10 cellular contexts compared by ENCODE assay signal in genomic region chr1:67834246-67834877, GRCh38. TPM values are rescaled to one million over a fixed set of nuclear protein-coding genes. Genes with fewer than 3 reads are reported as not detected.
A peak's percentile ranks its signal among the peaks of the same experiment; 100 is the strongest.
DNase-seq lines count a peak whose midpoint lies in the region; ATAC-seq and TF ChIP-seq lines count a peak whose summit lies in the region.
"Had no signal": no experiment of that assay in that cellular context is flagged by ENCODE, and none has a peak within 500 bp of the region (broad histone marks: within the 10 kb centered on the region; RNA-seq: fewer than 3 reads in every experiment).

No MANE protein-coding gene starts in this region.

- H3F3A ChIP-seq in PC-3 (ENCODE audit: low read length, unreplicated experiment), result no peaks in the 10 kb centered on the region

- peak overlapping the region; percentile 93 for H3K4me2 ChIP-seq in PC-3 (ENCODE audit: low read length)

- H3K27ac ChIP-seq in PC-3 (ENCODE audit: low read length) (no peak overlapping the region), gastroesophageal sphincter (peak overlapping the region in 3 of 4 donors; percentile 94 to 97 (median 95)), stomach (peak overlapping the region in 3 of 5 donors; percentile 95), prostate gland (no peak overlapping the region)

- CTCF ChIA-PET in PC-3 (lab: Charles Lee), result interaction anchor here (0.6 kb wide), 1 partner anchor 311 kb away, joined by 3 read pairs; no protein-coding TSS in a partner anchor

- BruUV-seq in PC-3 (replicated peaks; lab: Mats Ljungman, UMichigan), result no TSS peak

- H3K36me3 ChIP-seq in PC-3 (ENCODE audit: low read depth, low read length), result no peaks in the 10 kb centered on the region; the same call in 1 of the 2 replicates
- H3K36me3 ChIP-seq in gastroesophageal sphincter, result no peaks in the 10 kb centered on the region
- no peaks in the 10 kb centered on the region for H3K36me3 ChIP-seq in stomach
- H3K36me3 ChIP-seq in prostate gland, result no peaks in the 10 kb centered on the region

- peak; percentile 49 for DNase-seq in DMS53 (lab: John Stamatoyannopoulos, UW)
- no peak for DNase-seq in DMS53 treated with DMSO at 0.1 percent for 48 hours (lab: John Stamatoyannopoulos, UW; ENCODE audit: unreplicated experiment)
- DNase-seq in PC-3, result no peak
- DNase-seq in stomach, result no peak
- DNase-seq in prostate gland (ENCODE audit: low spot score), result no peak
- DNase-seq: 8988T; activated effector memory CD4-positive, alpha-beta T cell treated with anti-CD3 and anti-CD28 coated beads, Interleukin-2, amount 50 U/mL, for 16 hours had no signal

- H3K9me3 ChIP-seq in PC-3 (ENCODE audit: low read length) (no peaks in the 10 kb centered on the region), gastroesophageal sphincter (no peaks in the 10 kb centered on the region), stomach (no peaks in the 10 kb centered on the region), prostate gland (no peaks in the 10 kb centered on the region)

- 83 to 100% methylated on average over 2 of the region's 4 CpGs for WGBS in gastroesophageal sphincter (ENCODE audit: low coverage in 1 of 2), 2 donors
- 83 to 91% (median 83%) methylated on average over 4 of the region's 4 CpGs for WGBS in stomach, 5 donors
- 91% methylated on average over 4 of the region's 4 CpGs for WGBS in prostate gland

- no peak for TF ChIP-seq POLR2A in gastroesophageal sphincter (IDR thresholded peaks at IDR 0.05)
- no peak for TF ChIP-seq POLR2A in stomach (IDR thresholded peaks at IDR 0.05)
- no peak for TF ChIP-seq POLR2A in prostate gland (IDR thresholded peaks at IDR 0.05)

- H3K4me3 ChIP-seq in PC-3 (ENCODE audit: low read length) (0 out of 2 replicates have a peak overlapping the region, but pooled peaks have one; percentile 84), gastroesophageal sphincter (no peak overlapping the region), stomach (no peak overlapping the region), prostate gland (no peak overlapping the region)

- intact Hi-C loops in PC-3 (cut with micrococcal nuclease) (loop anchor here (5.0 kb wide), 3 partner anchors 277 to 548 kb away; no protein-coding TSS in a partner anchor), stomach (cut with DNase I; ENCODE audit: low total_unique reads) (no loop called here), prostate gland (cut with DNase I) (loop anchor here (10.0 kb wide), 1 partner anchor 150 kb away; the partner anchor contains the start of gene GADD45A)

- POLR2A ChIA-PET in PC-3 (lab: Charles Lee; ENCODE audit: unreplicated experiment), result no interaction called here

- no peaks in the 10 kb centered on the region for H4K20me1 ChIP-seq in PC-3 (ENCODE audit: low read length)

- ATAC-seq in PC-3, result no peak
- ATAC-seq in gastroesophageal sphincter, result no peak
- ATAC-seq in HG03571 (IDR thresholded peaks at IDR 0.05; ENCODE audit: unreplicated experiment), result no peak
- no peak for ATAC-seq in HG03378 (IDR thresholded peaks at IDR 0.05; ENCODE audit: unreplicated experiment)

- H3K4me1 ChIP-seq in PC-3 (ENCODE audit: insufficient read depth, low read length) (peaks cover 29% of the 10 kb centered on the region), gastroesophageal sphincter (peaks cover 0 to 54% (median 2%) of the 10 kb centered on the region in 3 donors), stomach (peaks cover 12 to 57% (median 37%) of the 10 kb centered on the region in 4 donors), prostate gland (replicated peaks) (no peaks in the 10 kb centered on the region)

- TF ChIP-seq CTCF in PC-3 (conservative IDR thresholded peaks at IDR 0.05; ENCODE audit: low read depth, low read length), result no peak
- no peak for TF ChIP-seq CTCF in gastroesophageal sphincter (IDR thresholded peaks at IDR 0.05)
- no peak for TF ChIP-seq CTCF in stomach (IDR thresholded peaks at IDR 0.05)
- TF ChIP-seq CTCF in prostate gland (IDR thresholded peaks at IDR 0.05), result no peak

- H3K27me3 ChIP-seq in PC-3 (ENCODE audit: low read length) (no peaks in the 10 kb centered on the region), gastroesophageal sphincter (no peaks in the 10 kb centered on the region), stomach (peaks cover 0 to 22% (median 9%) of the 10 kb centered on the region in 3 donors), prostate gland (replicated peaks; ENCODE audit: insufficient read depth) (no peaks in the 10 kb centered on the region)

- peaks cover 35% of the 10 kb centered on the region for H3K79me2 ChIP-seq in PC-3 (ENCODE audit: low read length)

- no peak for TF ChIP-seq EP300 in gastroesophageal sphincter (IDR thresholded peaks at IDR 0.05)
- no peak for TF ChIP-seq EP300 in stomach (IDR thresholded peaks at IDR 0.05)

- H3K9ac ChIP-seq in PC-3 (ENCODE audit: low read length), result no peak overlapping the region

- no peaks in the 10 kb centered on the region for H3K9me2 ChIP-seq in PC-3 (replicated peaks; ENCODE audit: low read length)

- 0 out of 2 replicates have a peak overlapping the region, but pooled peaks have one; percentile 88 for H2AFZ ChIP-seq in PC-3 (ENCODE audit: low read length)

RNA-seq across cellular contexts. Expression of gene GNG12, which starts 1.1 kb away (rescaled TPM):
- total RNA-seq in PC-3 (2014; rRNA removed) (54.1 and 66.1 TPM in 2 replicates), gastroesophageal sphincter (100 to 1,000 TPM; 135 to 175 (median 149) TPM), stomach (100 to 1,000 TPM in 2 of 5 donors, 10 to 100 TPM in 3; 46.3 to 189 (median 71.9) TPM), prostate gland (10 to 100 TPM; 49.4 to 61.5 TPM)
- 10 to 100 TPM; 21.7 to 56.8 (median 41.5) TPM for polyA plus RNA-seq in stomach

Comparison
In these comparisons a context has a peak if more than half of its experiments do, and no peak if none do; other contexts are left out.
1. H3K27ac ChIP-seq: peak in gastroesophageal sphincter (3 of 4) and stomach (3 of 5); none in PC-3 (single experiment) and prostate gland (0 of 2).